Comparison of ENCODE assay signal across 10 cellular contexts in genomic region chr5:119286516-119287488, GRCh38.
DNase-seq lines count a peak whose midpoint lies in the region; ATAC-seq and TF ChIP-seq lines count a peak whose summit lies in the region.
"Had no signal": no experiment of that assay in that cellular context is flagged by ENCODE, and none has a peak within 500 bp of the region (broad histone marks: within the 10 kb centered on the region; RNA-seq: fewer than 3 reads in every experiment).

No MANE protein-coding gene starts in this region.

- H3K9me3 ChIP-seq in neutrophil = no peaks in the 10 kb centered on the region
- no peaks in the 10 kb centered on the region for H3K9me3 ChIP-seq in left lung
- H3K9me3 ChIP-seq in heart right ventricle = no peaks in the 10 kb centered on the region
- H3K9me3 ChIP-seq: psoas muscle had no signal

- 90 to 92% methylated on average over 8 of the region's 8 CpGs for WGBS in heart right ventricle, 2 donors

- H3K4me1 ChIP-seq in neutrophil (ENCODE audit: control insufficient read depth in 1 of 2, insufficient read depth in 1 of 2, low read depth in 1 of 2, low read length in 1 of 2) (peaks cover 98 to 100% of the 10 kb centered on the region in 2 experiments), left lung (peaks cover 13 to 80% of the 10 kb centered on the region in 2 donors), heart right ventricle (peaks cover 3 to 99% (median 27%) of the 10 kb centered on the region in 9 donors)

- no peaks in the 10 kb centered on the region for H3K9me3 Mint-ChIP-seq in activated naive CD8-positive, alpha-beta T cell (ENCODE audit: low read depth)

- H3K36me3 Mint-ChIP-seq in activated naive CD8-positive, alpha-beta T cell = peaks cover 13% of the 10 kb centered on the region

- H3K27me3 ChIP-seq in neutrophil (no peaks in the 10 kb centered on the region), left lung (no peaks in the 10 kb centered on the region), heart right ventricle (no peaks in the 10 kb centered on the region)

- peaks cover 98% of the 10 kb centered on the region for H3K4me1 Mint-ChIP-seq in activated naive CD8-positive, alpha-beta T cell (ENCODE audit: low read depth)

- peak; percentile 16 for ATAC-seq in HG03571 (IDR thresholded peaks at IDR 0.05; ENCODE audit: unreplicated experiment)
- ATAC-seq in HG02763 (IDR thresholded peaks at IDR 0.05; ENCODE audit: unreplicated experiment) = no peak
- ATAC-seq in left lung = no peak
- ATAC-seq in heart right ventricle = no peak
- ATAC-seq: left ventricle myocardium superior, psoas muscle had no signal

- peak overlapping the region; percentile 79 for H3K4me3 Mint-ChIP-seq in activated naive CD8-positive, alpha-beta T cell

- H3K27ac Mint-ChIP-seq in activated naive CD8-positive, alpha-beta T cell = peak overlapping the region; percentile 98

- no peak for TF ChIP-seq CTCF in GM12865 (IDR thresholded peaks at IDR 0.05; ENCODE audit: insufficient read depth, low read depth, low read length, missing control alignments)
- no peak for TF ChIP-seq CTCF in neutrophil (IDR thresholded peaks at IDR 0.05)
- no peak for TF ChIP-seq CTCF in left lung (IDR thresholded peaks at IDR 0.05)
- no peak for TF ChIP-seq CTCF in heart right ventricle (IDR thresholded peaks at IDR 0.05)

- intact Hi-C loops in left lung (cut with DNase I) (no loop called here), heart right ventricle (cut with DNase I) (no loop called here)

- DNase-seq in GM12865 (ENCODE audit: low read depth) = no peak
- DNase-seq in left lung = no peak
- DNase-seq in heart right ventricle = no peak
- DNase-seq: left ventricle myocardium superior, NCI-H2107, psoas muscle had no signal

- H3K36me3 ChIP-seq in neutrophil (no peaks in the 10 kb centered on the region), left lung (no peaks in the 10 kb centered on the region), heart right ventricle (peaks cover 0 to 6% (median 0%) of the 10 kb centered on the region in 9 donors)

- peak overlapping the region; percentile 45; the same call in 1 of the 2 replicates for H3K4me3 ChIP-seq in GM12865 (ENCODE audit: low read depth, low read length)
- H3K4me3 ChIP-seq in neutrophil (ENCODE audit: low read depth in 1 of 2, low read length in 1 of 2) = peak overlapping the region in 1 of 2 experiments; percentile 2
- H3K4me3 ChIP-seq in left lung = no peak overlapping the region
- H3K4me3 ChIP-seq in heart right ventricle = no peak overlapping the region
- H3K4me3 ChIP-seq: psoas muscle had no signal

- peak overlapping the region; percentile 87 for H3K27ac ChIP-seq in neutrophil
- peak overlapping the region in 1 of 2 donors; percentile 26 for H3K27ac ChIP-seq in left lung
- peak overlapping the region in 1 of 10 donors; percentile 60 for H3K27ac ChIP-seq in heart right ventricle
- H3K27ac ChIP-seq: psoas muscle had no signal

- H3K27me3 Mint-ChIP-seq in activated naive CD8-positive, alpha-beta T cell = no peaks in the 10 kb centered on the region
